Comparison of ENCODE assay signal across 1 cellular context in genomic region chr21:32065654-32066053, GRCh38.
TF ChIP-seq lines count a peak whose summit lies in the region.

No MANE protein-coding gene starts in this region.

TF ChIP-seq in K562, 482 proteins besides CTCF, POLR2A, EP300 and RAD21 (continued from another document):
- TF ChIP-seq ID3 (CRISPR knock-in tag; IDR thresholded peaks at IDR 0.05) (no peak), ID3 (tag; IDR thresholded peaks at IDR 0.05) (no peak), CEBPB (tag; IDR thresholded peaks at IDR 0.05) (peak; percentile 44; the same call in 1 of the 2 replicates)
